ENCODE assay signal across 22 cellular contexts in genomic region chr16:88693420-88694177, GRCh38. TPM values are rescaled to one million over a fixed set of nuclear protein-coding genes. Genes with fewer than 3 reads are reported as not detected.
"Had no signal": no experiment of that assay in that cellular context is flagged by ENCODE, and none has a peak within 500 bp of the region (broad histone marks: within the 10 kb centered on the region; RNA-seq: fewer than 3 reads in every experiment).

No MANE protein-coding gene starts in this region.

- H3K27ac ChIP-seq: brain microvascular endothelial cell, foreskin keratinocyte, left lung, right atrium auricular region had no signal

- DNase-seq: activated CD4-positive, alpha-beta T cell treated with anti-CD3 and anti-CD28 coated beads, Interleukin-2, amount 50 U/mL, for 4 hours; activated CD8-positive, alpha-beta memory T cell treated with anti-CD3 and anti-CD28 coated beads, Interleukin-2, amount 10 ng/mL, durations not matched to agents 7 days and 5 days; activated T-cell treated with anti-CD3 and anti-CD28 coated beads, Interleukin-2, amount 50 U/mL, for 1 hour; anterior cingulate cortex; brain microvascular endothelial cell; effector memory CD8-positive, alpha-beta T cell; foreskin keratinocyte; glutamatergic neuron; hypothalamus; kidney; naive B cell; small intestine; stimulated activated CD4-positive, alpha-beta T cell treated with anti-CD3 and anti-CD28 coated beads, Interleukin-4, amount 100 ng/mL, for 24 hours; stimulated activated naive CD4-positive, alpha-beta T cell treated with Interleukin-2 at 50 U/mL for 16 hours; SW 1271; T1000 had no signal

- H3K27me3 Mint-ChIP-seq: effector memory CD8-positive, alpha-beta T cell; naive B cell had no signal

- H3K4me3 ChIP-seq: left lung, right atrium auricular region had no signal

- H3K27me3 ChIP-seq: brain microvascular endothelial cell, right atrium auricular region had no signal

- H3K9me3 Mint-ChIP-seq: activated naive CD4-positive, alpha-beta T cell treated with anti-CD3 and anti-CD28 coated beads, Interleukin-2, amount 50 U/mL, for 72 hours; activated T-helper 2 cell treated with anti-CD3 and anti-CD28 coated beads, Interferon-gamma antibody, Interleukin-2, Interleukin-4, amounts not matched to agents 10 μg/mL and 5 μg/mL and 100 μg/mL, durations not matched to agents 14 hours and 24 hours and 36 hours; effector memory CD8-positive, alpha-beta T cell; naive B cell; type B pancreatic cell had no signal

- H3K4me1 ChIP-seq: foreskin keratinocyte had no signal

- ATAC-seq: activated CD4-positive, CD25-positive, alpha-beta regulatory T cell treated with anti-CD3 and anti-CD28 coated beads, Interleukin-2, amount 50 U/mL, for 24 hours; activated CD8-positive, alpha-beta memory T cell treated with anti-CD3 and anti-CD28 coated beads, Interleukin-2, amount 10 ng/mL, durations not matched to agents 7 days and 5 days; activated naive CD4-positive, alpha-beta T cell treated with anti-CD3 and anti-CD28 coated beads, Interleukin-2, amount 50 U/mL, for 72 hours; foreskin keratinocyte; left lung had no signal

- FAIRE-seq: kidney, small intestine had no signal

- H3K27ac Mint-ChIP-seq: naive B cell, type B pancreatic cell had no signal

- H3K4me3 Mint-ChIP-seq: activated CD8-positive, alpha-beta memory T cell treated with anti-CD3 and anti-CD28 coated beads, Interleukin-2, amount 10 ng/mL, durations not matched to agents 7 days and 5 days; type B pancreatic cell had no signal

- H3K9me3 ChIP-seq: left lung, right atrium auricular region had no signal

RNA-seq across cellular contexts. Expression of gene SNAI3, which starts 7.3 kb away (rescaled TPM):
- total RNA-seq: foreskin keratinocyte had no signal
